Comparison of ENCODE assay signal across 8 cellular contexts in genomic region chr17:51435641-51436091, GRCh38.
DNase-seq lines count a peak whose midpoint lies in the region; ATAC-seq and TF ChIP-seq lines count a peak whose summit lies in the region.

No MANE protein-coding gene starts in this region.

- peak overlapping the region; percentile 30 for H3K4me3 Mint-ChIP-seq in CD4-positive, alpha-beta T cell

- TF ChIP-seq POLR2A in spleen (IDR thresholded peaks at IDR 0.05): no peak

- H3K9me3 ChIP-seq in CD4-positive, alpha-beta T cell (ENCODE audit: control insufficient read depth, low read length): no peaks in the 10 kb centered on the region
- H3K9me3 ChIP-seq in right cardiac atrium (ENCODE audit: control insufficient read depth, low read length) (no peaks in the 10 kb centered on the region), spleen (no peaks in the 10 kb centered on the region)

- no peak overlapping the region for H3K4me3 ChIP-seq in right cardiac atrium (ENCODE audit: low read length)
- peak overlapping the region in 1 of 8 donors; percentile 47 for H3K4me3 ChIP-seq in spleen

- POLR2A ChIA-PET in CD4-positive, alpha-beta T cell (lab: Charles Lee): no interaction called here

- H3K4me1 ChIP-seq in right cardiac atrium (ENCODE audit: control insufficient read depth, insufficient read depth, low read length): peaks cover 1% of the 10 kb centered on the region
- no peaks in the 10 kb centered on the region for H3K4me1 ChIP-seq in spleen

- H3K27me3 Mint-ChIP-seq in CD4-positive, alpha-beta T cell: no peaks in the 10 kb centered on the region

- H3K4me1 Mint-ChIP-seq in CD4-positive, alpha-beta T cell (ENCODE audit: low read depth): peaks cover 47% of the 10 kb centered on the region

- H3K36me3 ChIP-seq in spleen: no peaks in the 10 kb centered on the region

- peak overlapping the region; percentile 63 for H3K27ac Mint-ChIP-seq in CD4-positive, alpha-beta T cell

- ATAC-seq in CD4-positive, alpha-beta T cell (ENCODE audit: poor library complexity): peak; percentile 49
- ATAC-seq in right cardiac atrium: peak; percentile 80 to 85
- peak; percentile 69 for ATAC-seq in stimulated activated naive CD8-positive, alpha-beta T cell treated with anti-CD3 and anti-CD28 coated beads, Interleukin-15, Interleukin-2, amounts not matched to agents 100 U/mL and 50 U/mL, for 24 hours

- peak in 9 of 10 experiments; percentile 16 to 46 (median 31) for DNase-seq in CD4-positive, alpha-beta T cell
- peak; percentile 51 for DNase-seq in H4 (ENCODE audit: low spot score)
- DNase-seq in NCI-H345 treated with DMSO at 0.1 percent for 48 hours (lab: John Stamatoyannopoulos, UW; ENCODE audit: unreplicated experiment): peak; percentile 35
- DNase-seq in activated CD4-positive, alpha-beta T cell treated with anti-CD3 and anti-CD28 coated beads, Interleukin-2, amount 50 U/mL, for 48 hours: peak; percentile 49 to 65
- peak; percentile 57 to 86 (median 72) for DNase-seq in right cardiac atrium
- peak; percentile 33 for DNase-seq in stimulated activated naive CD8-positive, alpha-beta T cell treated with anti-CD3 and anti-CD28 coated beads, Interleukin-15, Interleukin-2, amounts not matched to agents 100 U/mL and 50 U/mL, for 24 hours
- DNase-seq in spleen: no peak
- DNase-seq in OCI-M2 (lab: John Stamatoyannopoulos, UW; ENCODE audit: unreplicated experiment): no peak

- WGBS in right cardiac atrium: 11% methylated on average over 5 of the region's 5 CpGs
- WGBS in spleen, 5 donors: 30 to 48% (median 40%) methylated on average over 5 of the region's 5 CpGs

- CTCF ChIA-PET in CD4-positive, alpha-beta T cell (lab: Charles Lee): interaction anchor here (1.1 to 2.7 kb wide), 4 partner anchors 8 to 64 kb away, joined by 4 to 12 read pairs (median 6); no protein-coding TSS in a partner anchor

- H3K36me3 Mint-ChIP-seq in CD4-positive, alpha-beta T cell (ENCODE audit: low read depth): no peaks in the 10 kb centered on the region

- no peaks in the 10 kb centered on the region for H3K27me3 ChIP-seq in CD4-positive, alpha-beta T cell (ENCODE audit: control insufficient read depth, insufficient read depth, low read length)
- H3K27me3 ChIP-seq in right cardiac atrium (ENCODE audit: control insufficient read depth, insufficient read depth): no peaks in the 10 kb centered on the region
- peaks cover 0 to 17% (median 0%) of the 10 kb centered on the region in 7 donors for H3K27me3 ChIP-seq in spleen (replicated peaks in 1 of 7)

- intact Hi-C loops in CD4-positive, alpha-beta T cell (cut with DNase I, micrococcal nuclease): no loop called here
- intact Hi-C loops in right cardiac atrium (cut with DNase I): no loop called here
- intact Hi-C loops in spleen (cut with DNase I; ENCODE audit: low total_unique reads): no loop called here

- H3K9me3 Mint-ChIP-seq in CD4-positive, alpha-beta T cell: no peaks in the 10 kb centered on the region

- peak; percentile 36 for TF ChIP-seq CTCF in CD4-positive, alpha-beta T cell (IDR thresholded peaks at IDR 0.05)
- peak in 2 of 11 experiments; percentile 18 to 29 for TF ChIP-seq CTCF in spleen (IDR thresholded peaks at IDR 0.05 in 8 of 11, conservative IDR thresholded peaks at IDR 0.05 in 3 of 11)

- no peak overlapping the region for H3K27ac ChIP-seq in CD4-positive, alpha-beta T cell (ENCODE audit: low read depth, low read length)
- H3K27ac ChIP-seq in right cardiac atrium (ENCODE audit: low read length) (no peak overlapping the region), spleen (peak overlapping the region in 1 of 8 donors; percentile 30)

Comparison
In these comparisons a context has a peak if more than half of its experiments do, and no peak if none do; other contexts are left out.
1. DNase-seq: peak in CD4-positive, alpha-beta T cell (9 of 10), H4 (single experiment), NCI-H345 treated with DMSO at 0.1 percent for 48 hours (single experiment), activated CD4-positive, alpha-beta T cell treated with anti-CD3 and anti-CD28 coated beads, Interleukin-2, amount 50 U/mL, for 48 hours (2 of 2), right cardiac atrium (3 of 3) and stimulated activated naive CD8-positive, alpha-beta T cell treated with anti-CD3 and anti-CD28 coated beads, Interleukin-15, Interleukin-2, amounts not matched to agents 100 U/mL and 50 U/mL, for 24 hours (single experiment); none in spleen (single experiment) and OCI-M2 (single experiment).
2. Peak in every context shown above with its lines, with median percentiles within 50 percentile points of each other: ATAC-seq.